8 cellular contexts compared by ENCODE assay signal in the genomic region with DNA sequence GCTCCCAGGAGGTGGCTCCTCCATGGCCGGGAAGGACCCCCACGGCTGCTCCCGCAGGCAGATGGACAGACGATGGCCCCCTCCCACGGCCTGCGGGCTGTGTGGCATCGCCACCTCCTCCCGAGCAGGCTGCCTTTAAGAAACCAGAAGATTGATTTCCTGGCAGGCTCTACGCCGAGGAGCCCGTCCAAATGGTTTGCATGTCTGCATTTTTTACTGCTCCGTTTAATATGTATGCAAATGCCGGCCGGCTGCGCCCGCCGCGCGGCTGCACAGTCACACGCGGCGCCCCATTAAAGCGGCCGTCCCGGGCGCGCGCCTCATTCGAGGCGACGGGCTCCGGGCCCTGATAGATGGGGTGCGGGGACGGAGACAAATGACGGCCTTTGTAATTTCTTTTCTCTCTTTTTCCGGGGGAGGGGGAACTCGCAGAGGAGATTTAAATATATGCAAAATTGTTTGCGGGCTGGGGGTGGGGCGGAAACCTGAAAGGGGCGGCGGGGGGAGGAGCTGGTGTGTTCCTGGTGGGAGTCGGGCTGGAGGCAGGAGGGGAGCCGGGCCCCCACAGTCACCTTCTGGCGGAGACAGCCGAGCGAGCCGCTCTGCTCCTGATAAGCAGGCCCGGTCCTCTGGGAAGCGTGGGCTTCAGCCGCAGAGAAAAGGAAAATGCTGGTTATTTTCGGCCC.
DNase-seq lines count a peak whose midpoint lies in the region; ATAC-seq and TF ChIP-seq lines count a peak whose summit lies in the region.

No MANE protein-coding gene starts in this region.

- no peak overlapping the region for H3K27ac Mint-ChIP-seq in activated B cell treated with CpG ODN at 0.5 μM for 24 hours
- H3K27ac Mint-ChIP-seq in naive B cell: peak overlapping the region in 3 of 6 donors; percentile 29 to 47 (median 42)

- H3K9me3 Mint-ChIP-seq in activated B cell treated with CpG ODN at 0.5 μM for 24 hours (no peaks in the 10 kb centered on the region), naive B cell (peaks cover 0 to 2% (median 0%) of the 10 kb centered on the region in 7 donors)

- peak overlapping the region; percentile 49 for H3K4me3 ChIP-seq in upper lobe of right lung

- no peaks in the 10 kb centered on the region for H3K36me3 Mint-ChIP-seq in activated B cell treated with CpG ODN at 0.5 μM for 24 hours (ENCODE audit: low read depth)
- H3K36me3 Mint-ChIP-seq in naive B cell: peaks cover 0 to 8% of the 10 kb centered on the region in 2 donors

- CTCF ChIA-PET in activated B cell treated with CpG ODN at 0.5 μM for 24 hours (lab: Charles Lee): no interaction called here

- no peaks in the 10 kb centered on the region for H3K9me3 ChIP-seq in ES-I3 (ENCODE audit: control insufficient read depth, insufficient read depth, low read length)
- no peaks in the 10 kb centered on the region for H3K9me3 ChIP-seq in upper lobe of right lung

- intact Hi-C loops in activated B cell treated with CpG ODN at 0.5 μM for 24 hours (cut with micrococcal nuclease) (loop anchor here (2.0 to 5.0 kb wide), 2 partner anchors 16 to 46 kb away; no protein-coding TSS in a partner anchor), upper lobe of right lung (cut with DNase I) (no loop called here)

- peaks cover 22% of the 10 kb centered on the region for H3K4me1 Mint-ChIP-seq in activated B cell treated with CpG ODN at 0.5 μM for 24 hours
- H3K4me1 Mint-ChIP-seq in naive B cell: peaks cover 9 to 32% (median 22%) of the 10 kb centered on the region in 3 donors

- POLR2A ChIA-PET in activated B cell treated with CpG ODN at 0.5 μM for 24 hours (lab: Charles Lee): interaction anchor here (2.3 kb wide), 1 partner anchor 16 kb away, joined by 7 read pairs; no protein-coding TSS in a partner anchor

- H3K9ac ChIP-seq in ES-I3 (ENCODE audit: low read depth, low read length): peak overlapping the region; percentile 55

- peak; percentile 78 for ATAC-seq in activated B cell treated with CpG ODN at 0.5 μM for 24 hours (ENCODE audit: low read depth)
- peak; percentile 79 to 86 for ATAC-seq in naive B cell (ENCODE audit: low read depth in 2 of 2)
- no peak for ATAC-seq in upper lobe of right lung

- peak overlapping the region; percentile 87 for H3K27ac ChIP-seq in upper lobe of right lung

- DNase-seq in activated B cell treated with CpG ODN at 0.5 μM for 24 hours (peak; percentile 33), naive B cell (peak; percentile 49), upper lobe of right lung (no peak), NCI-H774 (lab: John Stamatoyannopoulos, UW) (no peak), T1000 (lab: John Stamatoyannopoulos, UW) (no peak), cortex of kidney (lab: John Stamatoyannopoulos, UW) (no peak)
- DNase-seq in effector CD4-positive, alpha-beta T cell: peak; percentile 9

- H3K27me3 ChIP-seq in upper lobe of right lung: no peaks in the 10 kb centered on the region

- H3K27me3 Mint-ChIP-seq in activated B cell treated with CpG ODN at 0.5 μM for 24 hours: peaks cover 33% of the 10 kb centered on the region
- peaks cover 24 to 56% (median 27%) of the 10 kb centered on the region in 3 donors for H3K27me3 Mint-ChIP-seq in naive B cell

- H3K4me3 Mint-ChIP-seq in activated B cell treated with CpG ODN at 0.5 μM for 24 hours: peak overlapping the region; percentile 75
- peak overlapping the region; percentile 50 to 93 (median 82) for H3K4me3 Mint-ChIP-seq in naive B cell

- H3K4me1 ChIP-seq in ES-I3 (ENCODE audit: insufficient read depth, low read length) (peaks cover 41% of the 10 kb centered on the region), upper lobe of right lung (peaks cover 45% of the 10 kb centered on the region)

- H3K36me3 ChIP-seq in ES-I3 (ENCODE audit: insufficient read depth, low read length) (no peaks in the 10 kb centered on the region), upper lobe of right lung (no peaks in the 10 kb centered on the region)

- no peak for TF ChIP-seq CTCF in activated B cell treated with CpG ODN at 0.5 μM for 24 hours (IDR thresholded peaks at IDR 0.05)
- TF ChIP-seq CTCF in upper lobe of right lung (IDR thresholded peaks at IDR 0.05): no peak

Comparison
In these comparisons a context has a peak if more than half of its experiments do, and no peak if none do; other contexts are left out.
1. DNase-seq: peak in activated B cell treated with CpG ODN at 0.5 μM for 24 hours (single experiment), effector CD4-positive, alpha-beta T cell (single experiment) and naive B cell (single experiment); none in upper lobe of right lung (single experiment), NCI-H774 (single experiment), T1000 (single experiment) and cortex of kidney (single experiment).